In the genomic region with DNA sequence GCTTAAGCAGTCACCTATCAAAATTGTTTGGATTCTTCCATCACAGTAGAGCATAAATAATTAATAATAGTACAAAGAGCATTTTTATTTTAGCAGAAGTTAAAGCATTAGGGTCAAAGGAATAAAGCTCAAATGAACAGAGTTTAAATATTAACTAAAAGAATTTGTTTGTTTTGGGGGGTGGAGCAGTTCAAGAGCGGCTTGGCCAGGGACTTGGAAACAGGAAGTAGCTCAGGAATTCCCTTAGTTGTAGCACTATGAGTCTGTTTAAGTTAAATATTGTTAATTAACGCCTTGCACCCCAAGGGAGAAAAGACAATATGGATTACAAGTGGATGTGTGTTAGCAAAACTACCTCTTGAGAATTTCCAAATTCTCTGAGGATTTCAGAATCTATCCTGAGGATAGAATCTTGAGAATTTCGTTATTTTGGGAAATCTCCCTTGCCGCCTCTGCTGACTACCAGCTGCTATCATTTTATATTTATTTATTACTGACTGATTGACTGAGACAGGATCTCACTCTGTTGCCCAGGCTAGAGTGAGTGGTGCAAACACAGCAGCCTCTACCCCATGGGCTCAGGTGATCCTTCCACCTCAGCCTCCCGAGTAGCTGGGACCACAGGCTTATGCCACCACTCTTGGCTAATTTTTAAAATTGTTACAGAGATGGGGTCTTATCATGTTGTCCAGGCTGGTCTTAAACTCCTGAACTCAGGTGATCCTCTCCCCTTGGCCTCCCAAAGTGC, we compare ENCODE assay signal across 11 cellular contexts.
DNase-seq lines count a peak whose midpoint lies in the region; ATAC-seq and TF ChIP-seq lines count a peak whose summit lies in the region.
"Had no signal": no experiment of that assay in that cellular context is flagged by ENCODE, and none has a peak within 500 bp of the region (broad histone marks: within the 10 kb centered on the region; RNA-seq: fewer than 3 reads in every experiment).

No MANE protein-coding gene starts in this region.

- TF ChIP-seq CTCF in HL-60 (IDR thresholded peaks at IDR 0.05; ENCODE audit: insufficient read depth, low read length) (no peak), GM13977 (IDR thresholded peaks at IDR 0.05; ENCODE audit: extremely low read depth, insufficient read depth, missing control alignments) (no peak)

- no peaks in the 10 kb centered on the region for H3K9me3 Mint-ChIP-seq in dendritic cell treated with granulocyte-macrophage colony-stimulating factor and Interleukin-4, amounts not matched to agents 40 ng/mL and 50 ng/mL, for 4 days
- no peaks in the 10 kb centered on the region for H3K9me3 Mint-ChIP-seq in memory B cell

- no peaks in the 10 kb centered on the region for H3K36me3 ChIP-seq in BLaER1
- H3K36me3 ChIP-seq: adrenal gland had no signal

- intact Hi-C loops in dendritic cell treated with granulocyte-macrophage colony-stimulating factor and Interleukin-4, amounts not matched to agents 40 ng/mL and 50 ng/mL, for 4 days (cut with micrococcal nuclease) = no loop called here

- H3K27me3 Mint-ChIP-seq in dendritic cell treated with granulocyte-macrophage colony-stimulating factor and Interleukin-4, amounts not matched to agents 40 ng/mL and 50 ng/mL, for 4 days = no peaks in the 10 kb centered on the region
- H3K27me3 Mint-ChIP-seq in memory B cell = no peaks in the 10 kb centered on the region

- no peak for DNase-seq in HL-60 (ENCODE audit: low read depth in 1 of 2, low spot score in 1 of 2)
- DNase-seq in memory B cell (ENCODE audit: low spot score in 2 of 2) = no peak
- no peak for DNase-seq in GM13977 (ENCODE audit: low spot score)
- no peak for DNase-seq in T-helper 1 cell
- DNase-seq in activated CD4-positive, alpha-beta T cell treated with anti-CD3 and anti-CD28 coated beads, Interleukin-2, amount 50 U/mL, for 4 hours = no peak
- DNase-seq: adrenal gland, left ventricle myocardium superior, NCI-H524 treated with DMSO at 0.1 percent for 48 hours had no signal

- peaks cover 54% of the 10 kb centered on the region for H3K4me1 Mint-ChIP-seq in dendritic cell treated with granulocyte-macrophage colony-stimulating factor and Interleukin-4, amounts not matched to agents 40 ng/mL and 50 ng/mL, for 4 days (ENCODE audit: low read depth)
- H3K4me1 Mint-ChIP-seq in memory B cell = peaks cover 36% of the 10 kb centered on the region

- no peaks in the 10 kb centered on the region for H3K36me3 Mint-ChIP-seq in dendritic cell treated with granulocyte-macrophage colony-stimulating factor and Interleukin-4, amounts not matched to agents 40 ng/mL and 50 ng/mL, for 4 days (ENCODE audit: low read depth)
- no peaks in the 10 kb centered on the region for H3K36me3 Mint-ChIP-seq in memory B cell

- H3K9me3 ChIP-seq in BLaER1 = no peaks in the 10 kb centered on the region
- H3K9me3 ChIP-seq: adrenal gland had no signal

- ATAC-seq in memory B cell (ENCODE audit: low read depth) = no peak
- ATAC-seq in GM21360 (IDR thresholded peaks at IDR 0.05; ENCODE audit: unreplicated experiment) = no peak
- ATAC-seq: left ventricle myocardium superior had no signal

- H3K27ac ChIP-seq in BLaER1 (peak overlapping the region; percentile 82), HL-60 (replicated peaks) (peak overlapping the region; percentile 75)

- H4K20me1 ChIP-seq in BLaER1 = no peaks in the 10 kb centered on the region

- H3K4me1 ChIP-seq in BLaER1 = peaks cover 53% of the 10 kb centered on the region

- no peaks in the 10 kb centered on the region for H3K27me3 ChIP-seq in BLaER1
- H3K27me3 ChIP-seq in HL-60 (ENCODE audit: insufficient read depth, poor library complexity, severe bottlenecking) = no peaks in the 10 kb centered on the region
- H3K27me3 ChIP-seq: adrenal gland had no signal

- peak overlapping the region; percentile 84 for H3K4me2 ChIP-seq in BLaER1

- peak overlapping the region; percentile 87 for H3K27ac Mint-ChIP-seq in dendritic cell treated with granulocyte-macrophage colony-stimulating factor and Interleukin-4, amounts not matched to agents 40 ng/mL and 50 ng/mL, for 4 days
- peak overlapping the region; percentile 57 for H3K27ac Mint-ChIP-seq in memory B cell

- in situ Hi-C loops in GM13977 (cut with MboI; ENCODE audit: low pct_unique_long_range_greater_than_20kb, low sequenced_read_pairs, unreplicated experiment) = loop anchor here (25.0 kb wide), 1 partner anchor 1813 kb away; no protein-coding TSS in a partner anchor

- H3K4me3 Mint-ChIP-seq in dendritic cell treated with granulocyte-macrophage colony-stimulating factor and Interleukin-4, amounts not matched to agents 40 ng/mL and 50 ng/mL, for 4 days = no peak overlapping the region
- H3K4me3 Mint-ChIP-seq in memory B cell = no peak overlapping the region

- H3K9ac ChIP-seq in BLaER1 = peak overlapping the region; percentile 70; the same call in 1 of the 2 replicates

- 0 out of 2 replicates have a peak overlapping the region, but pooled peaks have one; percentile 45 for H3K4me3 ChIP-seq in BLaER1
- H3K4me3 ChIP-seq in HL-60 (replicated peaks; ENCODE audit: insufficient read depth, low read length) = no peak overlapping the region
- H3K4me3 ChIP-seq: adrenal gland had no signal
